ENCODE assay signal across 1 cellular context in genomic region chr15:58931985-58932384, GRCh38.
TF ChIP-seq lines count a peak whose summit lies in the region.

No MANE protein-coding gene starts in this region.

TF ChIP-seq in H1, 55 proteins besides CTCF, POLR2A, EP300 and RAD21:
- TF ChIP-seq ATF3 (IDR thresholded peaks at IDR 0.05; ENCODE audit: insufficient read depth, low read depth, low read length) (no peak), NRF1 (IDR thresholded peaks at IDR 0.05; ENCODE audit: low read depth, low read length) (no peak), GTF2F1 (IDR thresholded peaks at IDR 0.05; ENCODE audit: borderline replicate concordance, low read depth, low read length) (no peak), HDAC2 (IDR thresholded peaks at IDR 0.05; ENCODE audit: borderline replicate concordance in 1 of 2, low read depth in 2 of 2, low read length in 2 of 2) (no peak), KDM1A (IDR thresholded peaks at IDR 0.05; ENCODE audit: borderline replicate concordance, low read length) (no peak), KDM4A (IDR thresholded peaks at IDR 0.05; ENCODE audit: low read depth, low read length, severe bottlenecking) (no peak), RXRA (IDR thresholded peaks at IDR 0.05; ENCODE audit: insufficient read depth, low read depth, low read length) (no peak), YY1 (IDR thresholded peaks at IDR 0.05; ENCODE audit: low read depth, low read length) (no peak), HDAC6 (IDR thresholded peaks at IDR 0.05; ENCODE audit: low read depth, low read length) (no peak), PHF8 (conservative IDR thresholded peaks at IDR 0.05; ENCODE audit: low read depth, low read length) (no peak), E2F6 (IDR thresholded peaks at IDR 0.05) (no peak), MAX (IDR thresholded peaks at IDR 0.05) (no peak), CBX8 (IDR thresholded peaks at IDR 0.05; ENCODE audit: borderline replicate concordance, low read depth, low read length) (no peak), CHD7 (IDR thresholded peaks at IDR 0.05; ENCODE audit: insufficient replicate concordance, low read length) (no peak), SP2 (IDR thresholded peaks at IDR 0.05; ENCODE audit: low read length) (no peak), RFX5 (IDR thresholded peaks at IDR 0.05; ENCODE audit: borderline replicate concordance, low read depth, low read length) (no peak)
TF ChIP-seq in H1: peak in this region for 0.
